18 cellular contexts compared by ENCODE assay signal in the genomic region with DNA sequence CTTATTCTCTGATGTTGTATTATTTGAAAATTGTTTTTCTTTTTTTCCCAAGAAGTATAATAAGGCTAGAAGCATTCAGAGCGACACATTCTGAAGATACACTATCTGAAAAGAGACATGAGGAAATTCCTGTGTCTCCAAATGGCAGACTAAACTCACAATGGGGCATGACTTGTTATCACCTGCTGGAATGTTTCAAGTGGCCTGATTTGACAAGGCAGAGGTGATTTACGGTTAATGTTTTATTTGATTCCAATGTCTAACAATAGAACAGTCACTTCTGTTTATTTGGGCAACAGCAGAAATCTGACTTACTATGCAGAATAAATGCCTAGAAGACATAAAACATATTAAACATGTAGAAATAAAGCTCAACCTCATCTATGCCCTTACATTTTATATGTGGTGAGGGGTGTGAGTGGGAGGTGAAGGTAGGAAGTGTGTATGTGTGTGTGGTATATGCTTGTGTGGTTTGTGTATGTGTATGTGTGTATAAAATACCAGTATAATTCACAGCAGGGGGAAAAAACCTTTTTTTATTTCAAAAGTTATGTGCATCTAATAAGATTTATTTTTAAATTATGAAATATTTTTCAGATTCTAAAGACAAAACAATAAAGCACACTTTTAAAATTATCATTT.
A peak's percentile ranks its signal among the peaks of the same experiment; 100 is the strongest.
DNase-seq lines count a peak whose midpoint lies in the region; ATAC-seq and TF ChIP-seq lines count a peak whose summit lies in the region.
"Had no signal": no experiment of that assay in that cellular context is flagged by ENCODE, and none has a peak within 500 bp of the region (broad histone marks: within the 10 kb centered on the region; RNA-seq: fewer than 3 reads in every experiment).

No MANE protein-coding gene starts in this region.

- H3K27ac ChIP-seq in SK-N-SH (ENCODE audit: low read depth in 2 of 2, low read length in 1 of 2) (no peak overlapping the region), endodermal cell (ENCODE audit: low read depth, low read length) (no peak overlapping the region)
- H3K27ac ChIP-seq: A549 had no signal

- H3K4me1 ChIP-seq in SK-N-SH (ENCODE audit: control insufficient read depth in 1 of 2, insufficient read depth in 2 of 2, low read depth in 1 of 2, low read length in 1 of 2): no peaks in the 10 kb centered on the region
- H3K4me1 ChIP-seq in endodermal cell (ENCODE audit: control insufficient read depth, insufficient read depth, low read length): peaks cover 3% of the 10 kb centered on the region
- H3K4me1 ChIP-seq: A549 had no signal

- no peaks in the 10 kb centered on the region for H3K4me1 Mint-ChIP-seq in endodermal cell
- H3K4me1 Mint-ChIP-seq in progenitor cell of endocrine pancreas (ENCODE audit: low read depth): peaks cover 10% of the 10 kb centered on the region
- no peaks in the 10 kb centered on the region for H3K4me1 Mint-ChIP-seq in activated T-helper 2 cell treated with anti-CD3 and anti-CD28 coated beads, Interferon-gamma antibody, Interleukin-2, Interleukin-4, amounts not matched to agents 10 μg/mL and 5 μg/mL and 100 μg/mL, durations not matched to agents 14 hours and 24 hours and 36 hours (ENCODE audit: low read depth)
- H3K4me1 Mint-ChIP-seq: GM23338 had no signal

- H3K27ac Mint-ChIP-seq in endodermal cell: no peak overlapping the region
- H3K27ac Mint-ChIP-seq in progenitor cell of endocrine pancreas: peak overlapping the region; percentile 35
- no peak overlapping the region for H3K27ac Mint-ChIP-seq in activated T-helper 2 cell treated with anti-CD3 and anti-CD28 coated beads, Interferon-gamma antibody, Interleukin-2, Interleukin-4, amounts not matched to agents 10 μg/mL and 5 μg/mL and 100 μg/mL, durations not matched to agents 14 hours and 24 hours and 36 hours
- H3K27ac Mint-ChIP-seq: CD4-positive, alpha-beta T cell; GM23338 had no signal

- H3K9ac ChIP-seq in SK-N-SH (no peak overlapping the region), endodermal cell (ENCODE audit: extremely low read depth, low read length, poor library complexity, severe bottlenecking) (no peak overlapping the region)

- no peaks in the 10 kb centered on the region for H3K27me3 Mint-ChIP-seq in endodermal cell (ENCODE audit: insufficient read depth)
- H3K27me3 Mint-ChIP-seq in progenitor cell of endocrine pancreas: no peaks in the 10 kb centered on the region
- H3K27me3 Mint-ChIP-seq in activated T-helper 2 cell treated with anti-CD3 and anti-CD28 coated beads, Interferon-gamma antibody, Interleukin-2, Interleukin-4, amounts not matched to agents 10 μg/mL and 5 μg/mL and 100 μg/mL, durations not matched to agents 14 hours and 24 hours and 36 hours (ENCODE audit: low read depth): no peaks in the 10 kb centered on the region
- H3K27me3 Mint-ChIP-seq: CD4-positive, alpha-beta T cell had no signal

- no peak overlapping the region for H3K4me3 ChIP-seq in SK-N-SH (ENCODE audit: low read depth in 2 of 2, low read length in 1 of 2)
- peak overlapping the region; percentile 61 for H3K4me3 ChIP-seq in endodermal cell (ENCODE audit: low read length)
- H3K4me3 ChIP-seq: A549, GM23338 had no signal

- H3K4me3 Mint-ChIP-seq in endodermal cell (no peak overlapping the region), progenitor cell of endocrine pancreas (ENCODE audit: low read depth) (no peak overlapping the region)
- H3K4me3 Mint-ChIP-seq in activated T-helper 2 cell treated with anti-CD3 and anti-CD28 coated beads, Interferon-gamma antibody, Interleukin-2, Interleukin-4, amounts not matched to agents 10 μg/mL and 5 μg/mL and 100 μg/mL, durations not matched to agents 14 hours and 24 hours and 36 hours (ENCODE audit: low read depth): no peak overlapping the region
- H3K4me3 Mint-ChIP-seq: CD4-positive, alpha-beta T cell; GM23338 had no signal

- no peaks in the 10 kb centered on the region for H3K36me3 ChIP-seq in SK-N-SH (replicated peaks in 1 of 2; ENCODE audit: control insufficient read depth in 1 of 2, insufficient read depth in 2 of 2, low read length in 1 of 2)
- H3K36me3 ChIP-seq in endodermal cell (ENCODE audit: control insufficient read depth, insufficient read depth, low read length): no peaks in the 10 kb centered on the region

- CTCF ChIA-PET in SK-N-SH (lab: Yijun Ruan, JAX): no interaction called here

- DNase-seq in SK-N-SH (no peak), endodermal cell (no peak), left ventricle myocardium superior (no peak), progenitor cell of endocrine pancreas (ENCODE audit: low spot score, unreplicated experiment) (no peak)
- no peak for DNase-seq in activated T-helper 2 cell treated with anti-CD3 and anti-CD28 coated beads, Interferon-gamma antibody, Interleukin-2, Interleukin-4, amounts not matched to agents 10 μg/mL and 5 μg/mL and 100 μg/mL, durations not matched to agents 14 hours and 24 hours and 36 hours (ENCODE audit: low spot score)
- no peak for DNase-seq in activated CD4-positive, alpha-beta T cell treated with anti-CD3 and anti-CD28 coated beads, Interleukin-2, amount 50 U/mL, for 1 hour
- DNase-seq in activated CD4-positive, CD25-positive, alpha-beta regulatory T cell treated with anti-CD3 and anti-CD28 coated beads, Interleukin-2, amount 50 U/mL, for 72 hours: no peak
- DNase-seq: CD4-positive, alpha-beta T cell; DMS153; KBM-7; NCI-H1930; NCI-H2171 treated with DMSO at 0.1 percent for 48 hours; NCI-H774 had no signal

- no peaks in the 10 kb centered on the region for H4K20me1 ChIP-seq in SK-N-SH (ENCODE audit: insufficient read depth)

- no peak overlapping the region for H3K4me2 ChIP-seq in SK-N-SH
- H3K4me2 ChIP-seq: A549, GM23338 had no signal

- H3K9me2 ChIP-seq in SK-N-SH: no peaks in the 10 kb centered on the region

- H3K9me3 ChIP-seq in SK-N-SH (no peaks in the 10 kb centered on the region), endodermal cell (ENCODE audit: control insufficient read depth, low read length) (peaks cover 31% of the 10 kb centered on the region)
- H3K9me3 ChIP-seq: A549 had no signal

- ATAC-seq in SK-N-SH treated with all-trans-retinoic acid at 6 μM for 48 hours (no peak), left ventricle myocardium superior (peak; percentile 93)
- ATAC-seq: A549, GM23338, HCT116, HepG2 had no signal

- 63% methylated on average over 2 of the region's 2 CpGs for WGBS in SK-N-SH (ENCODE audit: low lambda C conversion rate)
- WGBS in endodermal cell (ENCODE audit: insufficient coverage in 1 of 2, insufficient read length in 1 of 2), 2 experiments: 78% methylated on average over 2 of the region's 2 CpGs; no CpG with 5 or more reads in 1 of the 2 experiments

- no peaks in the 10 kb centered on the region for H3F3A ChIP-seq in SK-N-SH (replicated peaks; ENCODE audit: insufficient read depth)

- TF ChIP-seq RAD21 in SK-N-SH (IDR thresholded peaks at IDR 0.05; ENCODE audit: low read length): no peak

- TF ChIP-seq EP300 in SK-N-SH (IDR thresholded peaks at IDR 0.05; ENCODE audit: borderline replicate concordance in 1 of 2, low read depth in 1 of 2, low read length in 1 of 2): no peak

- H3K36me3 Mint-ChIP-seq in endodermal cell (ENCODE audit: low read depth) (peaks cover 3% of the 10 kb centered on the region), progenitor cell of endocrine pancreas (ENCODE audit: insufficient read depth) (peaks cover 8% of the 10 kb centered on the region)
- H3K36me3 Mint-ChIP-seq in activated T-helper 2 cell treated with anti-CD3 and anti-CD28 coated beads, Interferon-gamma antibody, Interleukin-2, Interleukin-4, amounts not matched to agents 10 μg/mL and 5 μg/mL and 100 μg/mL, durations not matched to agents 14 hours and 24 hours and 36 hours (ENCODE audit: low read depth): no peaks in the 10 kb centered on the region

- TF ChIP-seq CTCF in SK-N-SH (IDR thresholded peaks at IDR 0.05) (no peak), endodermal cell (conservative IDR thresholded peaks at IDR 0.05) (no peak), progenitor cell of endocrine pancreas (IDR thresholded peaks at IDR 0.05; ENCODE audit: unreplicated experiment) (no peak)

- POLR2A ChIA-PET in SK-N-SH (lab: Yijun Ruan, JAX): no interaction called here

- H3K27me3 ChIP-seq in SK-N-SH (ENCODE audit: insufficient read depth): no peaks in the 10 kb centered on the region
- no peaks in the 10 kb centered on the region for H3K27me3 ChIP-seq in endodermal cell (ENCODE audit: control insufficient read depth, insufficient read depth, low read length, poor library complexity, severe bottlenecking)

- H3K9me3 Mint-ChIP-seq in endodermal cell (peaks cover 16% of the 10 kb centered on the region), progenitor cell of endocrine pancreas (ENCODE audit: low read depth) (peaks cover 21% of the 10 kb centered on the region)
- H3K9me3 Mint-ChIP-seq in activated T-helper 2 cell treated with anti-CD3 and anti-CD28 coated beads, Interferon-gamma antibody, Interleukin-2, Interleukin-4, amounts not matched to agents 10 μg/mL and 5 μg/mL and 100 μg/mL, durations not matched to agents 14 hours and 24 hours and 36 hours: peaks cover 34% of the 10 kb centered on the region

- H2AFZ ChIP-seq in SK-N-SH (ENCODE audit: low read depth): no peak overlapping the region
- H2AFZ ChIP-seq: GM23338 had no signal

- intact Hi-C loops in left ventricle myocardium superior (cut with micrococcal nuclease): no loop called here
- intact Hi-C loops in activated T-helper 2 cell treated with anti-CD3 and anti-CD28 coated beads, Interferon-gamma antibody, Interleukin-2, Interleukin-4, amounts not matched to agents 10 μg/mL and 5 μg/mL and 100 μg/mL, durations not matched to agents 14 hours and 24 hours and 36 hours (cut with micrococcal nuclease): no loop called here

- H3K79me2 ChIP-seq in SK-N-SH (ENCODE audit: insufficient read depth): no peaks in the 10 kb centered on the region

TF ChIP-seq in SK-N-SH treated with all-trans-retinoic acid at 6 μM for 48 hours, 23 proteins besides CTCF, POLR2A, EP300 and RAD21:
- no peak for TF ChIP-seq CSDC2 (CRISPR knock-in tag; IDR thresholded peaks at IDR 0.05)
- TF ChIP-seq ISL1 (CRISPR knock-in tag; IDR thresholded peaks at IDR 0.05): peak; percentile 22; the same call in 1 of the 2 replicates
TF ChIP-seq in SK-N-SH treated with all-trans-retinoic acid at 6 μM for 48 hours: peak in this region for 1.
